In the genomic region with DNA sequence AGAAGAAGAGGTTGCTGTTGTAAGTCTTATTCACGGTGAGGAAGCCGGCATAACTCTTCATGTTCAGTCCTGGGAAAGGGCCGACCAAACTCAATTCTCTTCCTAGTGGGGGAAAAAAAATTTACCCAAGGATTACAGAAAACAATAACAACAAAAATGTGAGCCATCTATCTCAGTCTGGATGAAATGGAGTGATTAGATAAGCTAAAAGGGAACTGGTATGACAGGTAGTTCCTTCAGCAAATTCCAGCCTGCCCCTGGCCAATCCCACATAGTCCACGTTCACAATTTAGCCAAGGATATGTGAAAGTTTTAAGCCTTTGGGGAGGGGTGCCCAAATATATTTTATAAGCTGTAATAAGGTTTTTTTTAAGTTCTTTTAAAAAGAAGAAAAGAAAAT, we compare ENCODE assay signal across 19 cellular contexts.
"Had no signal": no experiment of that assay in that cellular context is flagged by ENCODE, and none has a peak within 500 bp of the region (broad histone marks: within the 10 kb centered on the region; RNA-seq: fewer than 3 reads in every experiment).

No MANE protein-coding gene starts in this region.

- H3K4me1 ChIP-seq: gastrocnemius medialis, right atrium auricular region, sigmoid colon, uterus had no signal

- H3K4me3 ChIP-seq: gastrocnemius medialis, heart right ventricle, neural progenitor cell, ovary, right atrium auricular region, sigmoid colon, skin epidermis, upper lobe of left lung, uterus had no signal

- DNase-seq: effector memory CD8-positive, alpha-beta T cell; erythroblast; gastrocnemius medialis; heart right ventricle; hypothalamus; midbrain; nucleus accumbens; ovary; sigmoid colon; stimulated activated CD4-positive, alpha-beta T cell treated with anti-CD3 and anti-CD28 coated beads, Interleukin-2, amount 100 ng/mL, for 48 hours; stimulated activated naive CD4-positive, alpha-beta T cell treated with Interleukin-2 at 50 U/mL for 16 hours; upper lobe of left lung; uterus had no signal

- H3K36me3 Mint-ChIP-seq: natural killer cell treated with Interleukin-12 subunit alpha and Interleukin-12 subunit beta and Interleukin-15 and Interleukin-18, amount 100 ng/mL, for 72 hours had no signal

- H3K4me3 Mint-ChIP-seq: effector memory CD8-positive, alpha-beta T cell; natural killer cell treated with Interleukin-12 subunit alpha and Interleukin-12 subunit beta and Interleukin-15 and Interleukin-18, amount 100 ng/mL, for 72 hours; neural progenitor cell had no signal

- H3K27me3 ChIP-seq: gastrocnemius medialis, neural progenitor cell, ovary, right atrium auricular region, sigmoid colon, upper lobe of left lung, uterus had no signal

- H3K9me3 ChIP-seq: gastrocnemius medialis, heart right ventricle, ovary, right atrium auricular region, sigmoid colon, upper lobe of left lung, uterus had no signal

- H3K27ac ChIP-seq: gastrocnemius medialis, heart right ventricle, neural progenitor cell, ovary, right atrium auricular region, sigmoid colon, skin epidermis, upper lobe of left lung, uterus had no signal

- FAIRE-seq: islet of Langerhans had no signal

- H3K36me3 ChIP-seq: gastrocnemius medialis, neural progenitor cell, ovary, right atrium auricular region, sigmoid colon, upper lobe of left lung, uterus had no signal

- ATAC-seq: effector memory CD8-positive, alpha-beta T cell; gastrocnemius medialis; heart right ventricle; left lobe of liver; natural killer cell treated with Interleukin-12 subunit alpha and Interleukin-12 subunit beta and Interleukin-15 and Interleukin-18, amount 100 ng/mL, for 72 hours had no signal

- H3K27ac Mint-ChIP-seq: effector memory CD8-positive, alpha-beta T cell; natural killer cell treated with Interleukin-12 subunit alpha and Interleukin-12 subunit beta and Interleukin-15 and Interleukin-18, amount 100 ng/mL, for 72 hours; neural progenitor cell had no signal

- H3K9me3 Mint-ChIP-seq: effector memory CD8-positive, alpha-beta T cell; natural killer cell treated with Interleukin-12 subunit alpha and Interleukin-12 subunit beta and Interleukin-15 and Interleukin-18, amount 100 ng/mL, for 72 hours had no signal
